8 cellular contexts compared by ENCODE assay signal in genomic region chr1:145956361-145956760, GRCh38. TPM values are rescaled to one million over a fixed set of nuclear protein-coding genes. Genes with fewer than 3 reads are reported as not detected.
DNase-seq lines count a peak whose midpoint lies in the region; ATAC-seq and TF ChIP-seq lines count a peak whose summit lies in the region.

No MANE protein-coding gene starts in this region.

- POLR2A ChIA-PET in CD8-positive, alpha-beta T cell (lab: Charles Lee): interaction anchor here (1.1 to 4.8 kb wide), 8 partner anchors 9 to 83 kb away, joined by 3 to 63 read pairs (median 12); partner anchors contain the start of genes RBM8A and TXNIP

- no peak for TF ChIP-seq POLR2A in Peyer's patch (IDR thresholded peaks at IDR 0.05)
- no peak for TF ChIP-seq POLR2A in esophagus muscularis mucosa (IDR thresholded peaks at IDR 0.05; ENCODE audit: low read depth)

- H3K9me3 Mint-ChIP-seq in CD8-positive, alpha-beta T cell: no peaks in the 10 kb centered on the region

- no peak for DNase-seq in CD8-positive, alpha-beta T cell
- DNase-seq in Peyer's patch (no peak), esophagus muscularis mucosa (ENCODE audit: extremely low spot score) (no peak), psoas muscle (no peak), glomerular visceral epithelial cell (ENCODE audit: extremely low spot score) (no peak), NCI-H774 (lab: John Stamatoyannopoulos, UW) (no peak), COLO829 (ENCODE audit: low spot score) (no peak)

- peak overlapping the region; percentile 77 for H3K27ac ChIP-seq in CD8-positive, alpha-beta T cell (ENCODE audit: low read depth, low read length)
- H3K27ac ChIP-seq in Peyer's patch (peak overlapping the region; percentile 88 to 98 (median 92)), esophagus muscularis mucosa (replicated peaks in 1 of 4) (peak overlapping the region; percentile 98 to 100 (median 98)), psoas muscle (peak overlapping the region; percentile 92)

- TF ChIP-seq CTCF in CD8-positive, alpha-beta T cell (IDR thresholded peaks at IDR 0.05): no peak
- no peak for TF ChIP-seq CTCF in Peyer's patch (IDR thresholded peaks at IDR 0.05)
- no peak for TF ChIP-seq CTCF in esophagus muscularis mucosa (IDR thresholded peaks at IDR 0.05)
- TF ChIP-seq CTCF in psoas muscle (IDR thresholded peaks at IDR 0.05): no peak

- no peaks in the 10 kb centered on the region for H3K27me3 ChIP-seq in CD8-positive, alpha-beta T cell (ENCODE audit: insufficient read depth, low read length)
- no peaks in the 10 kb centered on the region for H3K27me3 ChIP-seq in Peyer's patch
- no peaks in the 10 kb centered on the region for H3K27me3 ChIP-seq in esophagus muscularis mucosa
- H3K27me3 ChIP-seq in psoas muscle (ENCODE audit: insufficient read depth in 3 of 3, low read length in 2 of 3): no peaks in the 10 kb centered on the region

- TF ChIP-seq EP300 in esophagus muscularis mucosa (IDR thresholded peaks at IDR 0.05): no peak

- H3K9me3 ChIP-seq in CD8-positive, alpha-beta T cell (ENCODE audit: low read length): no peaks in the 10 kb centered on the region
- H3K9me3 ChIP-seq in Peyer's patch: peaks cover 0 to 4% (median 0%) of the 10 kb centered on the region in 4 donors
- no peaks in the 10 kb centered on the region for H3K9me3 ChIP-seq in esophagus muscularis mucosa
- no peaks in the 10 kb centered on the region for H3K9me3 ChIP-seq in psoas muscle

- H3K36me3 ChIP-seq in CD8-positive, alpha-beta T cell (ENCODE audit: insufficient read depth, low read length): no peaks in the 10 kb centered on the region
- H3K36me3 ChIP-seq in Peyer's patch (no peaks in the 10 kb centered on the region), esophagus muscularis mucosa (peaks cover 0 to 4% (median 2%) of the 10 kb centered on the region in 4 donors), psoas muscle (ENCODE audit: insufficient read depth in 1 of 2, low read depth in 1 of 2) (no peaks in the 10 kb centered on the region)

- peaks cover 56% of the 10 kb centered on the region for H3K4me1 ChIP-seq in CD8-positive, alpha-beta T cell (ENCODE audit: insufficient read depth, low read length)
- peaks cover 4 to 42% (median 9%) of the 10 kb centered on the region in 4 donors for H3K4me1 ChIP-seq in Peyer's patch
- peaks cover 44 to 76% (median 71%) of the 10 kb centered on the region in 4 donors for H3K4me1 ChIP-seq in esophagus muscularis mucosa
- peaks cover 73% of the 10 kb centered on the region for H3K4me1 ChIP-seq in psoas muscle

- peak overlapping the region; percentile 98 for H3K27ac Mint-ChIP-seq in CD8-positive, alpha-beta T cell

- CTCF ChIA-PET in CD8-positive, alpha-beta T cell (lab: Charles Lee): interaction anchor here (1.3 to 2.7 kb wide), 3 partner anchors 21 to 29 kb away, joined by 3 to 16 read pairs (median 4); partner anchors contain the start of gene RBM8A

- H3K4me3 ChIP-seq in CD8-positive, alpha-beta T cell (ENCODE audit: low read depth, low read length): peak overlapping the region; percentile 51
- peak overlapping the region in 3 of 4 donors; percentile 71 to 94 (median 79) for H3K4me3 ChIP-seq in Peyer's patch
- H3K4me3 ChIP-seq in esophagus muscularis mucosa: peak overlapping the region; percentile 69 to 98 (median 86)
- peak overlapping the region; percentile 68 for H3K4me3 ChIP-seq in psoas muscle

- H3K36me3 Mint-ChIP-seq in CD8-positive, alpha-beta T cell: peaks cover 24% of the 10 kb centered on the region

- peak overlapping the region; percentile 93 for H3K4me3 Mint-ChIP-seq in CD8-positive, alpha-beta T cell

- peaks cover 75% of the 10 kb centered on the region for H3K4me1 Mint-ChIP-seq in CD8-positive, alpha-beta T cell (ENCODE audit: low read depth)

- H3K27me3 Mint-ChIP-seq in CD8-positive, alpha-beta T cell (ENCODE audit: low read depth): no peaks in the 10 kb centered on the region

- ATAC-seq in CD8-positive, alpha-beta T cell: no peak
- no peak for ATAC-seq in psoas muscle
- ATAC-seq in HG02759 (IDR thresholded peaks at IDR 0.05; ENCODE audit: unreplicated experiment): no peak

- intact Hi-C loops in CD8-positive, alpha-beta T cell (cut with DNase I, micrococcal nuclease): loop anchor here (1.0 to 2.0 kb wide), 2 partner anchors 8 to 38 kb away; partner anchors contain the start of genes ANKRD34A (in 1 of the 2), PEX11B (in 1 of the 2) and POLR3GL (in 1 of the 2)
- intact Hi-C loops in esophagus muscularis mucosa (cut with DNase I) (no loop called here), psoas muscle (cut with DNase I) (no loop called here)

RNA-seq across cellular contexts. Expression of gene LIX1L, which starts 1.5 kb away (rescaled TPM):
- 10 to 100 TPM; 14.7 to 16.4 TPM for total RNA-seq in CD8-positive, alpha-beta T cell
- total RNA-seq in Peyer's patch: 10 to 100 TPM in 1 of 4 donors, 1 to 10 TPM in 3; 3.7 to 10.7 (median 4.5) TPM
- 10 to 100 TPM; 33.2 to 55.0 (median 41.7) TPM for total RNA-seq in esophagus muscularis mucosa
- total RNA-seq in psoas muscle: 10 to 100 TPM; 14.6 to 59.7 (median 38.0) TPM
- 10 to 100 TPM; 23.5 to 36.9 (median 28.1) TPM for polyA plus RNA-seq in psoas muscle

RNA-seq across cellular contexts. Expression of gene ANKRD34A, which starts 8.0 kb away (rescaled TPM):
- under 1 TPM; 0.42 to 0.62 TPM for total RNA-seq in CD8-positive, alpha-beta T cell
- 1 to 10 TPM in 1 of 4 donors, under 1 TPM in 1, not detected in 2; 0.54 to 3.7 TPM for total RNA-seq in Peyer's patch
- 1 to 10 TPM in 3 of 4 donors, under 1 TPM in 1; 0.66 to 1.7 (median 1.3) TPM for total RNA-seq in esophagus muscularis mucosa
- 10 to 100 TPM in 1 of 4 donors, 1 to 10 TPM in 2, under 1 TPM in 1; 0.42 to 12.3 (median 4.9) TPM for total RNA-seq in psoas muscle
- polyA plus RNA-seq in psoas muscle: 10 to 100 TPM in 1 of 3 donors, 1 to 10 TPM in 2; 6.6 to 14.7 (median 7.4) TPM

RNA-seq across cellular contexts. Expression of gene POLR3GL, which starts 8.1 kb away (rescaled TPM):
- total RNA-seq in CD8-positive, alpha-beta T cell: 10 to 100 TPM; 12.9 to 14.4 TPM
- total RNA-seq in Peyer's patch (10 to 100 TPM in 3 of 4 donors, 1 to 10 TPM in 1; 8.7 to 25.6 (median 12.5) TPM), esophagus muscularis mucosa (10 to 100 TPM; 29.0 to 41.5 (median 35.5) TPM), psoas muscle (10 to 100 TPM; 30.5 to 62.5 (median 48.9) TPM)
- polyA plus RNA-seq in psoas muscle: 100 to 1,000 TPM in 1 of 3 donors, 10 to 100 TPM in 2; 59.9 to 139 (median 98.1) TPM

RNA-seq across cellular contexts. Expression of gene RBM8A, which starts 29.1 kb away (rescaled TPM):
- 100 to 1,000 TPM; 180 to 187 TPM for total RNA-seq in CD8-positive, alpha-beta T cell
- 100 to 1,000 TPM in 1 of 4 donors, 10 to 100 TPM in 3; 47.6 to 105 (median 57.0) TPM for total RNA-seq in Peyer's patch
- total RNA-seq in esophagus muscularis mucosa: 100 to 1,000 TPM in 1 of 4 donors, 10 to 100 TPM in 3; 42.8 to 119 (median 69.7) TPM
- total RNA-seq in psoas muscle: 100 to 1,000 TPM in 3 of 4 donors, 10 to 100 TPM in 1; 82.9 to 254 (median 174) TPM
- 100 to 1,000 TPM; 193 to 527 (median 243) TPM for polyA plus RNA-seq in psoas muscle

RNA-seq across cellular contexts. Expression of gene PEX11B, which starts 37.8 kb away (rescaled TPM):
- 10 to 100 TPM; 11.8 TPM for total RNA-seq in CD8-positive, alpha-beta T cell
- total RNA-seq in Peyer's patch (10 to 100 TPM; 21.5 to 33.8 (median 27.1) TPM), esophagus muscularis mucosa (10 to 100 TPM; 18.3 to 21.2 (median 20.0) TPM), psoas muscle (10 to 100 TPM; 19.3 to 36.3 (median 23.1) TPM)
- 10 to 100 TPM; 22.8 to 34.8 (median 29.4) TPM for polyA plus RNA-seq in psoas muscle

Comparison
In these comparisons a context has a peak if more than half of its experiments do, and no peak if none do; other contexts are left out.
1. intact Hi-C loops: an anchor here in CD8-positive, alpha-beta T cell (1.0 to 2.0 kb wide); none called in esophagus muscularis mucosa and psoas muscle.